In the genomic region with DNA sequence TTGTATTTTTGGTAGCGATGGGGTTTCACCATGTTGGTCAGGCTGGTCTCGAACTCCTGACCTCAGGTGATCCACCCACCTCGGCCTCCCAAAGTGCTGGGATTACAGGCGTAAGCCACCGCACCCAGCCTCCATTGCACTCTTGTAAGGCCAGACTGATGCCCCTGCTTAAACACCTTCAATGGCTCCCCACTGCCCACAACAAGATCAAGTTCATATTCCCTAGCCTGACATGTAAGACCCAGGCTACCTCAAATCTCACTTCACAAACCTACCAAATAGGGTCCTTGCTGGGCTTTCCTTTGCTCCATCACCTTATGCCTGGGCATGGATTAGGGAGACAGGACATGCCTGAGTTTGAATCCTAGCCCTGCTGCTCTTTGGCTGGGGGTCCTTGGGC, we compare ENCODE assay signal across 18 cellular contexts. TPM values are rescaled to one million over a fixed set of nuclear protein-coding genes. Genes with fewer than 3 reads are reported as not detected.
DNase-seq lines count a peak whose midpoint lies in the region; ATAC-seq and TF ChIP-seq lines count a peak whose summit lies in the region.
"Had no signal": no experiment of that assay in that cellular context is flagged by ENCODE, and none has a peak within 500 bp of the region (broad histone marks: within the 10 kb centered on the region; RNA-seq: fewer than 3 reads in every experiment).

No MANE protein-coding gene starts in this region.

- H3K27ac Mint-ChIP-seq in brain, result peak overlapping the region; percentile 77 to 96 (median 83)
- H3K27ac Mint-ChIP-seq: T-helper 2 cell treated with Interferon-gamma antibody and Interleukin-4, amounts not matched to agents 5 μg/mL and 100 μg/mL, for 36 hours had no signal

- H2AFZ ChIP-seq in mesenchymal stem cell (ENCODE audit: low read depth, low read length), result no peak overlapping the region

- TF ChIP-seq EP300 in tibial nerve (IDR thresholded peaks at IDR 0.05), result no peak

- H3K4me2 ChIP-seq in mesenchymal stem cell (ENCODE audit: low read length, poor library complexity, severe bottlenecking), result no peak overlapping the region

- H2BK15ac ChIP-seq in mesenchymal stem cell (ENCODE audit: low read depth, poor library complexity, severe bottlenecking), result no peak overlapping the region

- ATAC-seq in right cardiac atrium (no peak), Right ventricle myocardium superior (ENCODE audit: poor library complexity) (no peak), HG02588 (IDR thresholded peaks at IDR 0.05; ENCODE audit: unreplicated experiment) (no peak)

- H2BK120ac ChIP-seq in mesenchymal stem cell (ENCODE audit: low read depth, low read length), result no peak overlapping the region

- no peak overlapping the region for H3K4ac ChIP-seq in mesenchymal stem cell (ENCODE audit: low read depth in 1 of 2, low read length in 2 of 2)

- H3K79me1 ChIP-seq in mesenchymal stem cell (replicated peaks; ENCODE audit: low read length, poor library complexity, severe bottlenecking), result no peaks in the 10 kb centered on the region

- H3K9me3 Mint-ChIP-seq in brain, result peaks cover 0 to 4% (median 0%) of the 10 kb centered on the region in 5 experiments
- H3K9me3 Mint-ChIP-seq: T-helper 2 cell treated with Interferon-gamma antibody and Interleukin-4, amounts not matched to agents 5 μg/mL and 100 μg/mL, for 36 hours had no signal

- TF ChIP-seq POLR2A in tibial nerve (IDR thresholded peaks at IDR 0.05), result no peak

- no peak overlapping the region for H2BK5ac ChIP-seq in mesenchymal stem cell (ENCODE audit: low read depth, low read length, poor library complexity, severe bottlenecking)

- H2AK5ac ChIP-seq in mesenchymal stem cell (ENCODE audit: low read length, severe bottlenecking), result peak overlapping the region; percentile 61

- WGBS in right cardiac atrium, result 95% methylated on average over 5 of the region's 5 CpGs
- 98% methylated on average over 5 of the region's 5 CpGs for WGBS in mesenchymal stem cell
- WGBS in tibial nerve, 2 donors, result 96 to 98% methylated on average over 5 of the region's 5 CpGs

- no peak overlapping the region for H4K91ac ChIP-seq in mesenchymal stem cell (ENCODE audit: low read length)

- H3K4me1 ChIP-seq in right cardiac atrium (ENCODE audit: control insufficient read depth, insufficient read depth, low read length) (peaks cover 10% of the 10 kb centered on the region), mesenchymal stem cell (ENCODE audit: control insufficient read depth, insufficient read depth, low read depth, low read length) (peaks cover 25% of the 10 kb centered on the region), tibial nerve (peaks cover 0 to 58% (median 39%) of the 10 kb centered on the region in 4 donors)

- no peak for TF ChIP-seq CTCF in brain (conservative IDR thresholded peaks at IDR 0.05)
- no peak for TF ChIP-seq CTCF in tibial nerve (IDR thresholded peaks at IDR 0.05)

- H3K14ac ChIP-seq in mesenchymal stem cell (ENCODE audit: low read length in 2 of 2), result no peak overlapping the region

- peaks cover 40% of the 10 kb centered on the region for H3K4me1 Mint-ChIP-seq in brain

- DNase-seq in right cardiac atrium (no peak), Right ventricle myocardium superior (no peak), mesenchymal stem cell (no peak), tibial nerve (ENCODE audit: low spot score in 2 of 2) (no peak), DMS114 treated with DMSO at 0.1 percent for 48 hours (lab: John Stamatoyannopoulos, UW; ENCODE audit: unreplicated experiment) (no peak)
- no peak for DNase-seq in stimulated activated CD4-positive, alpha-beta T cell treated with anti-CD3 and anti-CD28 coated beads, Interleukin-15, amount 100 ng/mL, for 24 hours
- DNase-seq: activated CD4-positive, alpha-beta T cell treated with anti-CD3 and anti-CD28 coated beads, Interleukin-2, amount 50 U/mL, for 48 hours; activated effector memory CD4-positive, alpha-beta T cell treated with anti-CD3 and anti-CD28 coated beads, Interleukin-2, amount 50 U/mL, for 16 hours; GDM1; KBM-7; NCI-H1930; NCI-H2227 treated with DMSO at 0.1 percent for 48 hours; retina had no signal

- no peaks in the 10 kb centered on the region for H3K36me3 ChIP-seq in mesenchymal stem cell (ENCODE audit: control insufficient read depth in 1 of 2, insufficient read depth in 2 of 2, low read depth in 1 of 2, low read length in 2 of 2)
- H3K36me3 ChIP-seq in tibial nerve, result no peaks in the 10 kb centered on the region
- H3K36me3 ChIP-seq: BLaER1 treated with 17β-estradiol and CSF1 and Interleukin-3, amounts not matched to agents 10 nM and 100 nM; thoracic aorta had no signal

- peak overlapping the region in 1 of 2 experiments; percentile 23 for H2BK12ac ChIP-seq in mesenchymal stem cell (ENCODE audit: low read length in 2 of 2)

- H3K9me3 ChIP-seq in right cardiac atrium (ENCODE audit: control insufficient read depth, low read length) (no peaks in the 10 kb centered on the region), mesenchymal stem cell (ENCODE audit: control insufficient read depth, low read length) (no peaks in the 10 kb centered on the region), tibial nerve (no peaks in the 10 kb centered on the region)
- H3K9me3 ChIP-seq: BLaER1 treated with 17β-estradiol and CSF1 and Interleukin-3, amounts not matched to agents 10 nM and 100 nM; thoracic aorta had no signal

- H3K9ac ChIP-seq in mesenchymal stem cell (ENCODE audit: low read length), result peak overlapping the region; percentile 82

- H3K18ac ChIP-seq in mesenchymal stem cell (ENCODE audit: low read depth in 1 of 2, low read length in 2 of 2), result peak overlapping the region in 1 of 2 experiments; percentile 46

- no peaks in the 10 kb centered on the region for H3K27me3 Mint-ChIP-seq in brain

- H3K27me3 ChIP-seq in right cardiac atrium (ENCODE audit: control insufficient read depth, insufficient read depth) (no peaks in the 10 kb centered on the region), mesenchymal stem cell (ENCODE audit: control insufficient read depth in 1 of 2, insufficient read depth in 1 of 2, low read length in 2 of 2) (no peaks in the 10 kb centered on the region), tibial nerve (no peaks in the 10 kb centered on the region)
- H3K27me3 ChIP-seq: BLaER1 treated with 17β-estradiol and CSF1 and Interleukin-3, amounts not matched to agents 10 nM and 100 nM had no signal

- no peak overlapping the region for H3K4me3 Mint-ChIP-seq in brain
- H3K4me3 Mint-ChIP-seq: T-helper 2 cell treated with Interferon-gamma antibody and Interleukin-4, amounts not matched to agents 5 μg/mL and 100 μg/mL, for 36 hours had no signal

- no peak overlapping the region for H4K8ac ChIP-seq in mesenchymal stem cell (ENCODE audit: low read length)

- intact Hi-C loops in right cardiac atrium (cut with DNase I) (no loop called here), Right ventricle myocardium superior (cut with DNase I) (no loop called here)

- no peak overlapping the region for H3K23ac ChIP-seq in mesenchymal stem cell (ENCODE audit: low read length in 2 of 2)

- peak overlapping the region; percentile 98 for H3K27ac ChIP-seq in right cardiac atrium (ENCODE audit: low read length)
- peak overlapping the region; percentile 77 for H3K27ac ChIP-seq in mesenchymal stem cell (ENCODE audit: low read length, poor library complexity, severe bottlenecking)
- peak overlapping the region in 3 of 4 donors; percentile 10 to 88 (median 83) for H3K27ac ChIP-seq in tibial nerve
- H3K27ac ChIP-seq: BLaER1 treated with 17β-estradiol and CSF1 and Interleukin-3, amounts not matched to agents 10 nM and 100 nM had no signal

- no peaks in the 10 kb centered on the region for H3K36me3 Mint-ChIP-seq in brain

- H3K4me3 ChIP-seq in right cardiac atrium (ENCODE audit: low read length) (no peak overlapping the region), mesenchymal stem cell (ENCODE audit: insufficient read depth in 1 of 2, low read depth in 1 of 2, low read length in 2 of 2) (peak overlapping the region in 1 of 2 experiments; percentile 2), tibial nerve (no peak overlapping the region)
- H3K4me3 ChIP-seq: BLaER1 treated with 17β-estradiol and CSF1 and Interleukin-3, amounts not matched to agents 10 nM and 100 nM; thoracic aorta had no signal

RNA-seq across cellular contexts. Expression of gene UQCR10, which starts 13.1 kb away (rescaled TPM):
- 100 to 1,000 TPM; 216 to 307 (median 277) TPM for total RNA-seq in right cardiac atrium
- 768 TPM for polyA plus RNA-seq in right cardiac atrium
- total RNA-seq in Right ventricle myocardium superior, result 381 TPM
- 195 TPM for polyA plus RNA-seq in brain (ENCODE audit: insufficient read depth, low read depth, low replicate concordance)
- 145 TPM for polyA plus RNA-seq in mesenchymal stem cell (2013, experiment 1 of 2)
- polyA plus RNA-seq in mesenchymal stem cell (2013, experiment 2 of 2), result 148 TPM
- total RNA-seq in tibial nerve, result 10 to 100 TPM; 30.4 to 56.7 (median 35.5) TPM

RNA-seq across cellular contexts. Expression of gene ZMAT5, which starts 13.4 kb away (rescaled TPM):
- 10 to 100 TPM; 21.2 to 28.6 (median 23.8) TPM for total RNA-seq in right cardiac atrium
- 34.0 TPM for polyA plus RNA-seq in right cardiac atrium
- total RNA-seq in Right ventricle myocardium superior, result 20.3 TPM
- 55.5 TPM for polyA plus RNA-seq in brain (ENCODE audit: insufficient read depth, low read depth, low replicate concordance)
- polyA plus RNA-seq in mesenchymal stem cell (2013, experiment 1 of 2), result 30.6 TPM
- 33.0 TPM for polyA plus RNA-seq in mesenchymal stem cell (2013, experiment 2 of 2)
- 10 to 100 TPM; 22.1 to 29.3 (median 26.6) TPM for total RNA-seq in tibial nerve

RNA-seq across cellular contexts. Expression of gene ASCC2, which starts 57.9 kb away (rescaled TPM):
- total RNA-seq in right cardiac atrium, result 10 to 100 TPM; 31.2 to 41.4 (median 40.2) TPM
- 29.2 TPM for polyA plus RNA-seq in right cardiac atrium
- total RNA-seq in Right ventricle myocardium superior, result 28.5 TPM
- polyA plus RNA-seq in brain (ENCODE audit: insufficient read depth, low read depth, low replicate concordance), result 40.8 TPM
- polyA plus RNA-seq in mesenchymal stem cell (2013, experiment 1 of 2), result 43.5 TPM
- polyA plus RNA-seq in mesenchymal stem cell (2013, experiment 2 of 2), result 43.8 TPM
- total RNA-seq in tibial nerve, result 10 to 100 TPM; 30.4 to 45.3 (median 40.9) TPM
